Comparison of ENCODE assay signal across 11 cellular contexts in genomic region chr7:7564323-7564780, GRCh38. TPM values are rescaled to one million over a fixed set of nuclear protein-coding genes. Genes with fewer than 3 reads are reported as not detected.
A peak's percentile ranks its signal among the peaks of the same experiment; 100 is the strongest.
DNase-seq lines count a peak whose midpoint lies in the region; ATAC-seq and FAIRE-seq lines count a peak whose summit lies in the region.
"Had no signal": no experiment of that assay in that cellular context is flagged by ENCODE, and none has a peak within 500 bp of the region (broad histone marks: within the 10 kb centered on the region; RNA-seq: fewer than 3 reads in every experiment).

No MANE protein-coding gene starts in this region.

- peaks cover 18% of the 10 kb centered on the region for H3K79me2 ChIP-seq in GM23248 (ENCODE audit: insufficient read depth)

- in situ Hi-C loops in GM23248 (cut with MboI): no loop called here

- H3K27ac Mint-ChIP-seq in activated naive CD4-positive, alpha-beta T cell treated with anti-CD3 and anti-CD28 coated beads, Interleukin-2, amount 10 ng/mL, durations not matched to agents 7 days and 5 days: no peak overlapping the region
- H3K27ac Mint-ChIP-seq: activated naive CD8-positive, alpha-beta T cell treated with anti-CD3 and anti-CD28 coated beads, Interleukin-2, amount 10 ng/mL, durations not matched to agents 7 days and 5 days; neural progenitor cell had no signal

- peaks cover 3% of the 10 kb centered on the region for H3K9me3 ChIP-seq in GM23248 (ENCODE audit: low read depth)

- peaks cover 17% of the 10 kb centered on the region for H3K36me3 Mint-ChIP-seq in activated naive CD4-positive, alpha-beta T cell treated with anti-CD3 and anti-CD28 coated beads, Interleukin-2, amount 10 ng/mL, durations not matched to agents 7 days and 5 days

- H3K9ac ChIP-seq in GM23248: no peak overlapping the region
- H3K9ac ChIP-seq: neural progenitor cell had no signal

- H3K36me3 ChIP-seq in GM23248 (ENCODE audit: low read depth): no peaks in the 10 kb centered on the region
- H3K36me3 ChIP-seq: neural progenitor cell had no signal

- no peak for ATAC-seq in GM18907 (IDR thresholded peaks at IDR 0.05; ENCODE audit: unreplicated experiment)

- H3K4me3 Mint-ChIP-seq in activated naive CD4-positive, alpha-beta T cell treated with anti-CD3 and anti-CD28 coated beads, Interleukin-2, amount 10 ng/mL, durations not matched to agents 7 days and 5 days: no peak overlapping the region
- H3K4me3 Mint-ChIP-seq: activated naive CD8-positive, alpha-beta T cell treated with anti-CD3 and anti-CD28 coated beads, Interleukin-2, amount 10 ng/mL, durations not matched to agents 7 days and 5 days; neural progenitor cell had no signal

- H3K27ac ChIP-seq in GM23248: peak overlapping the region; percentile 33
- peak overlapping the region; percentile 43 for H3K27ac ChIP-seq in epithelial cell of prostate
- H3K27ac ChIP-seq: neural progenitor cell had no signal

- WGBS in GM23248 (ENCODE audit: low coverage in 1 of 2, low lambda C conversion rate in 2 of 2, missing lambda C conversion rate in 2 of 2), 2 experiments: 38 to 44% methylated on average over 3 of the region's 3 CpGs

- CTCF ChIA-PET in activated naive CD4-positive, alpha-beta T cell treated with anti-CD3 and anti-CD28 coated beads, Interleukin-2, amount 10 ng/mL, durations not matched to agents 7 days and 5 days (lab: Charles Lee): interaction anchor here (0.9 kb wide), 1 partner anchor 459 kb away, joined by 3 read pairs; no protein-coding TSS in a partner anchor

- H3K4me1 ChIP-seq in GM23248 (ENCODE audit: insufficient read depth): peaks cover 28% of the 10 kb centered on the region

- H3K4me1 Mint-ChIP-seq in activated naive CD4-positive, alpha-beta T cell treated with anti-CD3 and anti-CD28 coated beads, Interleukin-2, amount 10 ng/mL, durations not matched to agents 7 days and 5 days: peaks cover 20% of the 10 kb centered on the region

- no peaks in the 10 kb centered on the region for H3K9me2 ChIP-seq in GM23248 (ENCODE audit: insufficient read depth)

- H3K9me3 Mint-ChIP-seq in activated naive CD4-positive, alpha-beta T cell treated with anti-CD3 and anti-CD28 coated beads, Interleukin-2, amount 10 ng/mL, durations not matched to agents 7 days and 5 days: peaks cover 4% of the 10 kb centered on the region

- H3K27me3 ChIP-seq in GM23248 (replicated peaks; ENCODE audit: insufficient read depth): no peaks in the 10 kb centered on the region
- H3K27me3 ChIP-seq: neural progenitor cell had no signal

- peak overlapping the region; percentile 52 for H3K4me2 ChIP-seq in GM23248 (ENCODE audit: unreplicated experiment)
- H3K4me2 ChIP-seq: neural progenitor cell had no signal

- FAIRE-seq in GM19239 (lab: Jason Lieb, UNC): no peak
- FAIRE-seq: TTC549 had no signal

- no peaks in the 10 kb centered on the region for H4K20me1 ChIP-seq in GM23248 (ENCODE audit: insufficient read depth)

- no peak overlapping the region for H2AFZ ChIP-seq in GM23248
- H2AFZ ChIP-seq: neural progenitor cell had no signal

- no peaks in the 10 kb centered on the region for H3K27me3 Mint-ChIP-seq in activated naive CD4-positive, alpha-beta T cell treated with anti-CD3 and anti-CD28 coated beads, Interleukin-2, amount 10 ng/mL, durations not matched to agents 7 days and 5 days
- H3K27me3 Mint-ChIP-seq: activated naive CD8-positive, alpha-beta T cell treated with anti-CD3 and anti-CD28 coated beads, Interleukin-2, amount 10 ng/mL, durations not matched to agents 7 days and 5 days had no signal

- peaks cover 38% of the 10 kb centered on the region for H3F3A ChIP-seq in GM23248 (ENCODE audit: insufficient read depth)

- H3K4me3 ChIP-seq in GM23248 (no peak overlapping the region), skeletal muscle cell (ENCODE audit: low read depth, low read length) (no peak overlapping the region)
- H3K4me3 ChIP-seq: neural progenitor cell had no signal

- peak; percentile 89 for DNase-seq in GM23248
- peak; percentile 94 for DNase-seq in RPMI7951 (ENCODE audit: low read depth)
- peak; percentile 86 for DNase-seq in epithelial cell of prostate (ENCODE audit: low read depth, low spot score)
- peak; percentile 56 for DNase-seq in skeletal muscle cell (ENCODE audit: low read depth)
- DNase-seq in SK-N-DZ (ENCODE audit: low spot score): no peak
- DNase-seq in GM19239 (ENCODE audit: insufficient read length, low spot score): no peak
- no peak for DNase-seq in activated naive CD4-positive, alpha-beta T cell treated with anti-CD3 and anti-CD28 coated beads, Interleukin-2, amount 10 ng/mL, durations not matched to agents 7 days and 5 days
- DNase-seq: activated naive CD8-positive, alpha-beta T cell treated with anti-CD3 and anti-CD28 coated beads, Interleukin-2, amount 10 ng/mL, durations not matched to agents 7 days and 5 days had no signal

RNA-seq across cellular contexts. Expression of gene MIOS, which starts 2.3 kb away (rescaled TPM):
- total RNA-seq in GM23248 (2014; rRNA removed; shearing (Covaris generic)): 29.7 and 47.8 TPM in 2 replicates
- polyA plus RNA-seq in GM23248 (2016; fragmentation: Nextera tagmentation; extraction: Ambion mirVana): 12.4 and 13.3 TPM in 2 replicates
- total RNA-seq in RPMI7951 (2014; rRNA removed; shearing (Covaris generic)): 32.7 and 33.5 TPM in 2 replicates
- polyA plus RNA-seq in SK-N-DZ (2014; cell fraction: cytosol; rRNA removed): 53.1 and 70.5 TPM in 2 replicates
- 71.0 and 83.2 TPM in 2 replicates for polyA plus RNA-seq in SK-N-DZ (2014; cell fraction: nucleus; rRNA removed)

RNA-seq across cellular contexts. Expression of gene COL28A1, which starts 28.7 kb away (rescaled TPM):
- total RNA-seq in GM23248 (2014; rRNA removed; shearing (Covaris generic)): not detected in 2 replicates
- not detected in 2 replicates for polyA plus RNA-seq in GM23248 (2016; fragmentation: Nextera tagmentation; extraction: Ambion mirVana)
- under 0.01 TPM in 1 of 2 replicates, not detected in the other for total RNA-seq in RPMI7951 (2014; rRNA removed; shearing (Covaris generic))
- 0.07 and 0.21 TPM in 2 replicates for polyA plus RNA-seq in SK-N-DZ (2014; cell fraction: cytosol; rRNA removed)
- polyA plus RNA-seq in SK-N-DZ (2014; cell fraction: nucleus; rRNA removed): 0.33 and 0.35 TPM in 2 replicates
- total RNA-seq: activated naive CD8-positive, alpha-beta T cell treated with anti-CD3 and anti-CD28 coated beads, Interleukin-2, amount 10 ng/mL, durations not matched to agents 7 days and 5 days had no signal

Comparison
In these comparisons a context has a peak if more than half of its experiments do, and no peak if none do; other contexts are left out.
1. DNase-seq: peak in GM23248 (single experiment), RPMI7951 (single experiment), epithelial cell of prostate (single experiment) and skeletal muscle cell (single experiment); none in SK-N-DZ (single experiment), GM19239 (single experiment) and activated naive CD4-positive, alpha-beta T cell treated with anti-CD3 and anti-CD28 coated beads, Interleukin-2, amount 10 ng/mL, durations not matched to agents 7 days and 5 days (single experiment).